In the genomic region with DNA sequence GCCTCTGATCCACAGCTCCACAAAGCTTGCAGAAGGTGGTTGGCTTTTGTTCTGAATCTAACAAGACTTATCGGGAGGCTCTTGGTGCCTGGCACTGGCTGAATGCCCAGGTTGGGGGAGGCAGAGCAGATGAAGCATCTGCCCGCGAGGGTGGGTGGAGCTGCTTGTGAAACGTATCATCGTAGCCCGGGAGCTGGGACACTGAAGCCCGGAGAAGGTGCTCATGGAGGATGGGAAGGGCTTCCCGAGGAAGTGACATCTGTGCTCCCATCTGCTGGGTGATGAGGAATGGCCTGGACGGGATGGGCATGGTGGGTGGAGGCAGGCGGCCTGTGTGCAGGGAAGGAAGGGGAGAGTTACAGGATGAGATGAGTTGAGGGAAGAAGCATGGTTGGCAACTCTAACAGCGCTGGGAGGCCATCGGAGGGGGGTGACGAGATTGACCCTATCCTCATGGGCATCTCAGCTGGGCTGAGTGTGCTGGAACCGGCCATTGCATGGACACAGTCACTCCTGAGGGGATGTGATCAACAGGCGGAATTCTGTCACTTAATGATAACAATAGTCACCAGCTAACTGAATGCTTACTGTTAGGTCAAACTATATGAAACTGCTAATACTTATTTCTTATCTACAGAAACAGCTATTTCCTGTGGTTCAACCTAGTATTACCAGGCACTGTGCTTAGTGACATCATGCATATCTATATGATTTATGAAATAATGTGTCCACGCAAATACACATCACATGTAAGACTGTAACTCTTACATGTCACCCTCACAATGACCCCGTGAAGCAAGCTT, we compare ENCODE assay signal across 1 cellular context.
TF ChIP-seq lines count a peak whose summit lies in the region.

No MANE protein-coding gene starts in this region.

TF ChIP-seq in SK-N-SH treated with all-trans-retinoic acid at 6 μM for 48 hours, 23 proteins besides CTCF, POLR2A, EP300 and RAD21 (continued from another document):
- no peak for TF ChIP-seq OSR1 (CRISPR knock-in tag; IDR thresholded peaks at IDR 0.05)
